In genomic region chr22:45359627-45360026, GRCh38 we compare ENCODE assay signal across 8 cellular contexts. TPM values are rescaled to one million over a fixed set of nuclear protein-coding genes. Genes with fewer than 3 reads are reported as not detected.
"Had no signal": no experiment of that assay in that cellular context is flagged by ENCODE, and none has a peak within 500 bp of the region (broad histone marks: within the 10 kb centered on the region; RNA-seq: fewer than 3 reads in every experiment).

No MANE protein-coding gene starts in this region.

- ATAC-seq: GM12878 had no signal

- DNase-seq: GDM1, GF-D8 had no signal

- H3K4me3 ChIP-seq: GM12878 had no signal

- FAIRE-seq: G401.6, GM12878, GM12892, GM18507, GM19239 had no signal

RNA-seq across cellular contexts. Expression of gene SMC1B, which starts 53.8 kb away (rescaled TPM):
- total RNA-seq: G401, GM12878 had no signal
- polyA plus RNA-seq: GM12878 had no signal

RNA-seq across cellular contexts. Expression of gene RIBC2, which starts 53.9 kb away (rescaled TPM):
- total RNA-seq: GM12878 had no signal
